In the genomic region with DNA sequence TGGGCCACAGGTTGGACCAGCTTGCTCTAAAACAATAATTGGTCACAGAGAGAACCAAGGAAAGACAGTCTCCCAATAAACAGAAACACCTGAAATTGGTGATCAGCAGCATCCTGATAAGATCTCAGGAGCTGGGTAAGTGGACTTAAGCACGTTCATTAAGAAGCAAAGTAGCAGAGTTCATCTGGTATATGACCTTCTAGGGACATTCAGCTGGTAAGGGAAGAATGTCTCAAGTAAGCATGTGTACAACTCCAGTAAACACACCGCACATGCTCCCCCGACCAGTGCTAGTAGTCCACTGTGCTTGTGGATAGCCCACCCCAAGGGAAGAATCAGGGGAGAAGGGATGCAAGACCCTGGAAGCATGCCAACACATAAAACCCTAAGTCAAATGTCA, we compare ENCODE assay signal across 1 cellular context.
TF ChIP-seq lines count a peak whose summit lies in the region.

No MANE protein-coding gene starts in this region.

TF ChIP-seq in H1, 55 proteins besides CTCF, POLR2A, EP300 and RAD21 (continued from another document):
- TF ChIP-seq HDAC2 (IDR thresholded peaks at IDR 0.05; ENCODE audit: borderline replicate concordance in 1 of 2, low read depth in 2 of 2, low read length in 2 of 2) (no peak), CBX5 (IDR thresholded peaks at IDR 0.05; ENCODE audit: low read depth, low read length) (no peak), SAP30 (IDR thresholded peaks at IDR 0.05; ENCODE audit: insufficient read depth, insufficient replicate concordance, low read length) (no peak), POU5F1 (IDR thresholded peaks at IDR 0.05; ENCODE audit: low read depth, low read length) (no peak), SIRT6 (IDR thresholded peaks at IDR 0.05; ENCODE audit: low read length) (no peak), CEBPB (IDR thresholded peaks at IDR 0.05; ENCODE audit: low read depth, low read length) (no peak), POLR2AphosphoS5 (IDR thresholded peaks at IDR 0.05; ENCODE audit: low read depth, low read length) (no peak), TCF12 (IDR thresholded peaks at IDR 0.05; ENCODE audit: low read depth, low read length) (no peak), TAF7 (optimal IDR thresholded peaks at IDR 0.05; ENCODE audit: borderline replicate concordance, low read depth, low read length) (no peak), KDM5A (IDR thresholded peaks at IDR 0.05; ENCODE audit: low read length) (no peak), FOSL1 (IDR thresholded peaks at IDR 0.05; ENCODE audit: insufficient read depth, low read depth, low read length) (no peak), EZH2 (IDR thresholded peaks at IDR 0.05; ENCODE audit: low read depth, low read length, severe bottlenecking) (no peak), KDM1A (IDR thresholded peaks at IDR 0.05; ENCODE audit: borderline replicate concordance, low read length) (no peak), CBX8 (IDR thresholded peaks at IDR 0.05; ENCODE audit: borderline replicate concordance, low read depth, low read length) (no peak), BCL11A (IDR thresholded peaks at IDR 0.05; ENCODE audit: low read depth in 2 of 2, low read length in 2 of 2) (no peak)
- TF ChIP-seq, protein P1, sequence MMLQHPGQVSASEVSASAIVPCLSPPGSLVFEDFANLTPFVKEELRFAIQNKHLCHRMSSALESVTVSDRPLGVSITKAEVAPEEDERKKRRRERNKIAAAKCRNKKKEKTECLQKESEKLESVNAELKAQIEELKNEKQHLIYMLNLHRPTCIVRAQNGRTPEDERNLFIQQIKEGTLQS (IDR thresholded peaks at IDR 0.05; ENCODE audit: insufficient read depth, low read depth, low read length) = no peak
